Comparison of ENCODE assay signal across 7 cellular contexts in the genomic region with DNA sequence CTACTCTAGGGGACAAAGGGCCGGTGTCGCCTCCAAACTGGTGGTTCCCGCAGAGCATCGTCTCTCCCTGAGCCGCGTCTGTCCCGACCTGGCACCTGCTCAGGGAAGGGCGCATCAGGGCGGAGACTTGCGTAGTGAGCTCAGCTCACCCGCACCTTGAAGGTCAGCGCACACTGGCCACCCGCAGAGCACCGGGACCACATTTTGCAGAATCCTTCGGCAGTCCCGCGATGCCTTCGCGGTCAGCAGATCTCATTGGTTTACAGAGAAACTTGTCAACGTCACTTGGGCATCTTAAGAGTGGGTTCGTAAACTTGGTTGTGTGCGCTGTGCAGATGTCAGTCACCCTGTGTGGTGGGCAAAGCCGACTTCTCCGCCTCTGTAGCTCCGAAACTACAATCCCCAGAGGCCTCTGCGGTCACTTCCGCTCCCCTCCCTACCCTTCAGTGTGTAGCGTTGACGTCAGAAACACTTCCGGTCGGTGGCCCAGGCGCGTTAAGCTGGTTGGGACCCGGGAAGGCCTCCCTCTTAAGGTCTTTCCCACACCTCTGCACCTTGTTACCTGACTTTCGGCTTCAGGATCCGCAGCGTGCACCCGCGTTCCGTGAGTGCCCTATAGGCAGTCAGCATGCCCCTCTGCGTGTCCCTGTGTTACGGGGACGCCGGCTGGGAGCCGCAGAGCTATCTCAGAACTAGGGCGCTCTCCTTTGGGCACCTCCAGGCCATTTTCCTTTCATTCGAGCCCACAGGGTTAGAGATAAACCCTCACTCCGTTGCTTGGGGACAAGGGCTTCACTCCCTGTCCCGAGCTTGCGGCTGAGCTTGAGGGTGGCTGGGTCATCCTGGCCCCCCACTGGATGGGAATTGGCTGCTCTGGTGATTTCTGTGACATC. TPM values are rescaled to one million over a fixed set of nuclear protein-coding genes. Genes with fewer than 3 reads are reported as not detected.
DNase-seq lines count a peak whose midpoint lies in the region; ATAC-seq and TF ChIP-seq lines count a peak whose summit lies in the region.

No MANE protein-coding gene starts in this region.

- H2AK5ac ChIP-seq in neuronal stem cell (ENCODE audit: low read depth, low read length), result peak overlapping the region; percentile 59

- 0% methylated on average over 13 of the region's 50 CpGs for WGBS in gastroesophageal sphincter (ENCODE audit: low coverage in 1 of 2), 2 donors
- WGBS in neuronal stem cell (ENCODE audit: extremely low coverage in 2 of 2, insufficient read length in 2 of 2, insufficient replicate concordance in 1 of 2), 2 donors, result no CpG with 5 or more reads among the region's 50 CpGs

- CTCF ChIA-PET in activated naive CD4-positive, alpha-beta T cell treated with anti-CD3 and anti-CD28 coated beads, Interleukin-2, amount 10 ng/mL, durations not matched to agents 7 days and 5 days (lab: Charles Lee), result no interaction called here

- peaks cover 7 to 53% (median 14%) of the 10 kb centered on the region in 3 donors for H3K4me1 ChIP-seq in gastroesophageal sphincter
- H3K4me1 ChIP-seq in neuronal stem cell (ENCODE audit: control insufficient read depth in 2 of 2, insufficient read depth in 1 of 2, low read depth in 1 of 2, low read length in 2 of 2), result peaks cover 0 to 9% of the 10 kb centered on the region in 2 donors
- peaks cover 18% of the 10 kb centered on the region for H3K4me1 ChIP-seq in stomach smooth muscle (ENCODE audit: control insufficient read depth, insufficient read depth, low read length)

- peaks cover 70% of the 10 kb centered on the region for H3K36me3 Mint-ChIP-seq in activated naive CD4-positive, alpha-beta T cell treated with anti-CD3 and anti-CD28 coated beads, Interleukin-2, amount 10 ng/mL, durations not matched to agents 7 days and 5 days

- H3K4me2 ChIP-seq in neuronal stem cell (ENCODE audit: insufficient read depth, low read length, poor library complexity, severe bottlenecking), result peak overlapping the region; percentile 89

- H3K27ac Mint-ChIP-seq in activated naive CD4-positive, alpha-beta T cell treated with anti-CD3 and anti-CD28 coated beads, Interleukin-2, amount 10 ng/mL, durations not matched to agents 7 days and 5 days, result peak overlapping the region; percentile 81

- peak overlapping the region; percentile 70 for H3K23ac ChIP-seq in neuronal stem cell (ENCODE audit: low read depth, low read length, poor library complexity)

- no peaks in the 10 kb centered on the region for H3K27me3 ChIP-seq in gastroesophageal sphincter
- H3K27me3 ChIP-seq in neuronal stem cell (ENCODE audit: control insufficient read depth in 3 of 3, insufficient read depth in 3 of 3, low read depth in 1 of 3, low read length in 3 of 3), result no peaks in the 10 kb centered on the region
- no peaks in the 10 kb centered on the region for H3K27me3 ChIP-seq in stomach smooth muscle (ENCODE audit: control insufficient read depth in 1 of 2, insufficient read depth in 2 of 2, low read length in 2 of 2)

- H3K4ac ChIP-seq in neuronal stem cell (ENCODE audit: low read length), result no peak overlapping the region

- TF ChIP-seq CTCF in gastroesophageal sphincter (IDR thresholded peaks at IDR 0.05), result no peak

- TF ChIP-seq EP300 in gastroesophageal sphincter (IDR thresholded peaks at IDR 0.05), result no peak

- peak overlapping the region; percentile 92 for H3K9ac ChIP-seq in neuronal stem cell (ENCODE audit: low read depth, low read length, poor library complexity)
- peak overlapping the region; percentile 90 to 97 for H3K9ac ChIP-seq in stomach smooth muscle (ENCODE audit: low read length in 2 of 2)

- peak overlapping the region; percentile 95 for H3K14ac ChIP-seq in neuronal stem cell (ENCODE audit: low read length)

- peaks cover 32% of the 10 kb centered on the region for H3K9me3 Mint-ChIP-seq in activated naive CD4-positive, alpha-beta T cell treated with anti-CD3 and anti-CD28 coated beads, Interleukin-2, amount 10 ng/mL, durations not matched to agents 7 days and 5 days

- DNase-seq in HK-2 (ENCODE audit: unreplicated experiment), result peak; percentile 77
- peak; percentile 75 for DNase-seq in RPMI8226
- DNase-seq in activated naive CD4-positive, alpha-beta T cell treated with anti-CD3 and anti-CD28 coated beads, Interleukin-2, amount 10 ng/mL, durations not matched to agents 7 days and 5 days, result peak; percentile 92
- peak; percentile 87 for DNase-seq in neuronal stem cell (ENCODE audit: low spot score)

- H3K27ac ChIP-seq in gastroesophageal sphincter (peak overlapping the region; percentile 60 to 88 (median 86)), neuronal stem cell (replicated peaks; ENCODE audit: low read length) (no peak overlapping the region), stomach smooth muscle (ENCODE audit: low read length) (peak overlapping the region; percentile 76)

- H3K18ac ChIP-seq in neuronal stem cell (ENCODE audit: low read length), result peak overlapping the region; percentile 98

- peaks cover 8% of the 10 kb centered on the region for H3K79me1 ChIP-seq in neuronal stem cell (ENCODE audit: low read depth, low read length)

- H3K36me3 ChIP-seq in gastroesophageal sphincter (peaks cover 0 to 10% of the 10 kb centered on the region in 2 donors), neuronal stem cell (replicated peaks in 1 of 2; ENCODE audit: control insufficient read depth in 2 of 2, insufficient read depth in 2 of 2, low read length in 2 of 2) (peaks cover 3 to 66% of the 10 kb centered on the region in 2 donors), stomach smooth muscle (ENCODE audit: control insufficient read depth in 2 of 2, insufficient read depth in 2 of 2, low read length in 2 of 2) (peaks cover 0 to 5% of the 10 kb centered on the region in 2 donors)

- peak overlapping the region; percentile 87 for H2AFZ ChIP-seq in neuronal stem cell (ENCODE audit: low read length)

- no peaks in the 10 kb centered on the region for H3K9me3 ChIP-seq in gastroesophageal sphincter
- H3K9me3 ChIP-seq in neuronal stem cell (replicated peaks in 1 of 2; ENCODE audit: control insufficient read depth in 2 of 2, insufficient read depth in 1 of 2, low read depth in 1 of 2, low read length in 2 of 2), result peaks cover 0 to 42% of the 10 kb centered on the region in 2 donors
- no peaks in the 10 kb centered on the region for H3K9me3 ChIP-seq in stomach smooth muscle (ENCODE audit: control insufficient read depth in 2 of 2, low read length in 2 of 2)

- no peak overlapping the region for H2BK120ac ChIP-seq in neuronal stem cell (ENCODE audit: low read depth, low read length)

- no peaks in the 10 kb centered on the region for H3K27me3 Mint-ChIP-seq in activated naive CD4-positive, alpha-beta T cell treated with anti-CD3 and anti-CD28 coated beads, Interleukin-2, amount 10 ng/mL, durations not matched to agents 7 days and 5 days

- no peak overlapping the region for H4K91ac ChIP-seq in neuronal stem cell (ENCODE audit: low read depth, low read length, poor library complexity)

- H4K8ac ChIP-seq in neuronal stem cell (ENCODE audit: low read depth, low read length), result peak overlapping the region; percentile 66

- H3K4me3 ChIP-seq in gastroesophageal sphincter, result peak overlapping the region; percentile 62 to 77
- H3K4me3 ChIP-seq in neuronal stem cell (ENCODE audit: low read length in 2 of 2), result peak overlapping the region; percentile 71 to 91
- H3K4me3 ChIP-seq in stomach smooth muscle (ENCODE audit: low read length in 2 of 2), result peak overlapping the region; percentile 90 to 98

- peaks cover 26% of the 10 kb centered on the region for H3K4me1 Mint-ChIP-seq in activated naive CD4-positive, alpha-beta T cell treated with anti-CD3 and anti-CD28 coated beads, Interleukin-2, amount 10 ng/mL, durations not matched to agents 7 days and 5 days

- H2BK12ac ChIP-seq in neuronal stem cell (ENCODE audit: low read length), result no peak overlapping the region

- TF ChIP-seq POLR2A in gastroesophageal sphincter (IDR thresholded peaks at IDR 0.05), result peak; percentile 17

- peak overlapping the region; percentile 21 for H2BK5ac ChIP-seq in neuronal stem cell (ENCODE audit: low read length)

- H2BK15ac ChIP-seq in neuronal stem cell (ENCODE audit: low read length), result no peak overlapping the region

- ATAC-seq in GM18867 (IDR thresholded peaks at IDR 0.05; ENCODE audit: unreplicated experiment) (peak; percentile 84), gastroesophageal sphincter (peak; percentile 99)

- H3K4me3 Mint-ChIP-seq in activated naive CD4-positive, alpha-beta T cell treated with anti-CD3 and anti-CD28 coated beads, Interleukin-2, amount 10 ng/mL, durations not matched to agents 7 days and 5 days, result peak overlapping the region; percentile 84

RNA-seq across cellular contexts. Expression of a gene that starts 36.5 kb away (rescaled TPM):
- 1 to 10 TPM; 4.5 to 5.9 (median 5.3) TPM for total RNA-seq in gastroesophageal sphincter
- polyA plus RNA-seq in neuronal stem cell (2013, experiment 1 of 2), result 2.4 TPM
- 2.6 TPM for polyA plus RNA-seq in neuronal stem cell (2013, experiment 2 of 2)
